ENCODE assay signal across 18 cellular contexts in genomic region chr7:135845415-135846075, GRCh38.
"Had no signal": no experiment of that assay in that cellular context is flagged by ENCODE, and none has a peak within 500 bp of the region (broad histone marks: within the 10 kb centered on the region; RNA-seq: fewer than 3 reads in every experiment).

No MANE protein-coding gene starts in this region.

- H3K9ac ChIP-seq: parathyroid adenoma had no signal

- H3K4me2 ChIP-seq: hepatocyte had no signal

- H3K4me1 ChIP-seq: ascending aorta, parathyroid adenoma, thyroid gland had no signal

- H3K9me3 ChIP-seq: ascending aorta, mucosa of descending colon, thyroid gland had no signal

- DNase-seq: activated CD4-positive, CD25-positive, alpha-beta regulatory T cell treated with anti-CD3 and anti-CD28 coated beads, Interleukin-2, amount 50 U/mL, for 72 hours; activated naive CD4-positive, alpha-beta T cell treated with Interleukin-2 at 50 U/mL for 16 hours; activated naive CD8-positive, alpha-beta T cell treated with anti-CD3 and anti-CD28 coated beads, Interleukin-2, amount 50 U/mL, for 24 hours; activated T-cell treated with anti-CD3 and anti-CD28 coated beads for 4 hours; dermis blood vessel endothelial cell; erythroblast; islet precursor cell; mammary epithelial cell; mucosa of descending colon; naive thymus-derived CD4-positive, alpha-beta T cell; retina; stimulated activated CD4-positive, alpha-beta T cell treated with anti-CD3 and anti-CD28 coated beads, Interleukin-2, amount 100 ng/mL, for 48 hours; stimulated activated naive B cell treated with anti-CD40 and anti-IgM and Interleukin-4, amounts not matched to agents 10 μg/mL and 1 μg/mL and 100 μg/mL, for 72 hours; T-helper 9 cell; thyroid gland had no signal

- H3K36me3 ChIP-seq: ascending aorta, thyroid gland had no signal

- H2AFZ ChIP-seq: hepatocyte, parathyroid adenoma had no signal

- H3K79me2 ChIP-seq: hepatocyte, parathyroid adenoma had no signal

- H3K27me3 ChIP-seq: ascending aorta, hepatocyte, thyroid gland had no signal

- H3K27ac ChIP-seq: ascending aorta, hepatocyte, parathyroid adenoma, thyroid gland had no signal

- H3K4me3 ChIP-seq: ascending aorta, hepatocyte, mucosa of descending colon, thyroid gland had no signal
